Comparison of ENCODE assay signal across 9 cellular contexts in genomic region chr14:106039400-106039799, GRCh38.
A peak's percentile ranks its signal among the peaks of the same experiment; 100 is the strongest.
DNase-seq lines count a peak whose midpoint lies in the region; ATAC-seq and TF ChIP-seq lines count a peak whose summit lies in the region.
"Had no signal": no experiment of that assay in that cellular context is flagged by ENCODE, and none has a peak within 500 bp of the region (broad histone marks: within the 10 kb centered on the region; RNA-seq: fewer than 3 reads in every experiment).

No MANE protein-coding gene starts in this region.

- peak; percentile 99 for ATAC-seq in stimulated activated naive CD8-positive, alpha-beta T cell treated with anti-CD3 and anti-CD28 coated beads, Interleukin-15, amount 100 ng/mL, for 72 hours
- no peak for ATAC-seq in HG03432 (IDR thresholded peaks at IDR 0.05; ENCODE audit: unreplicated experiment)

- peaks cover 13% of the 10 kb centered on the region for H3K4me1 Mint-ChIP-seq in stimulated activated naive CD8-positive, alpha-beta T cell treated with anti-CD3 and anti-CD28 coated beads, Interleukin-15, amount 100 ng/mL, for 72 hours
- H3K4me1 Mint-ChIP-seq in progenitor cell of endocrine pancreas (ENCODE audit: low read depth), result no peaks in the 10 kb centered on the region

- peaks cover 20% of the 10 kb centered on the region for H3K27me3 Mint-ChIP-seq in stimulated activated naive CD8-positive, alpha-beta T cell treated with anti-CD3 and anti-CD28 coated beads, Interleukin-15, amount 100 ng/mL, for 72 hours
- H3K27me3 Mint-ChIP-seq in progenitor cell of endocrine pancreas, result no peaks in the 10 kb centered on the region

- H3K4me3 ChIP-seq in fibroblast of mammary gland (ENCODE audit: control insufficient read depth, low read depth, low read length), result no peak overlapping the region
- H3K4me3 ChIP-seq: pancreas had no signal

- DNase-seq in NOMO-1 treated with DMSO at 0.1 percent for 48 hours (lab: John Stamatoyannopoulos, UW; ENCODE audit: unreplicated experiment), result peak; percentile 8
- no peak for DNase-seq in NOMO-1 treated with dmso at 0.1 percent for 144 hours (lab: John Stamatoyannopoulos, UW; ENCODE audit: unreplicated experiment)
- peak; percentile 62 to 79 for DNase-seq in activated CD4-positive, alpha-beta T cell treated with anti-CD3 and anti-CD28 coated beads for 4 hours
- peak; percentile 2 for DNase-seq in fibroblast of mammary gland (ENCODE audit: low read depth)
- peak; percentile 55 to 73 for DNase-seq in stimulated activated naive CD8-positive, alpha-beta T cell treated with anti-CD3 and anti-CD28 coated beads, Interleukin-15, amount 100 ng/mL, for 72 hours
- DNase-seq in progenitor cell of endocrine pancreas (ENCODE audit: low spot score, unreplicated experiment), result no peak
- no peak for DNase-seq in cerebellum (ENCODE audit: low spot score)

- H3K36me3 Mint-ChIP-seq in progenitor cell of endocrine pancreas (ENCODE audit: insufficient read depth), result no peaks in the 10 kb centered on the region

- no peak overlapping the region for H3K4me3 Mint-ChIP-seq in stimulated activated naive CD8-positive, alpha-beta T cell treated with anti-CD3 and anti-CD28 coated beads, Interleukin-15, amount 100 ng/mL, for 72 hours
- no peak overlapping the region for H3K4me3 Mint-ChIP-seq in progenitor cell of endocrine pancreas (ENCODE audit: low read depth)

- no peaks in the 10 kb centered on the region for H3K9me3 Mint-ChIP-seq in stimulated activated naive CD8-positive, alpha-beta T cell treated with anti-CD3 and anti-CD28 coated beads, Interleukin-15, amount 100 ng/mL, for 72 hours
- peaks cover 60% of the 10 kb centered on the region for H3K9me3 Mint-ChIP-seq in progenitor cell of endocrine pancreas (ENCODE audit: low read depth)

- TF ChIP-seq CTCF in fibroblast of mammary gland (conservative IDR thresholded peaks at IDR 0.05; ENCODE audit: control insufficient read depth, insufficient read depth, low read depth, low read length), result peak; percentile 12
- no peak for TF ChIP-seq CTCF in progenitor cell of endocrine pancreas (IDR thresholded peaks at IDR 0.05; ENCODE audit: unreplicated experiment)

- no peak overlapping the region for H3K27ac Mint-ChIP-seq in stimulated activated naive CD8-positive, alpha-beta T cell treated with anti-CD3 and anti-CD28 coated beads, Interleukin-15, amount 100 ng/mL, for 72 hours
- no peak overlapping the region for H3K27ac Mint-ChIP-seq in progenitor cell of endocrine pancreas

Comparison
In these comparisons a context has a peak if more than half of its experiments do, and no peak if none do; other contexts are left out.
1. DNase-seq: peak in NOMO-1 treated with DMSO at 0.1 percent for 48 hours (single experiment), activated CD4-positive, alpha-beta T cell treated with anti-CD3 and anti-CD28 coated beads for 4 hours (2 of 2), fibroblast of mammary gland (single experiment) and stimulated activated naive CD8-positive, alpha-beta T cell treated with anti-CD3 and anti-CD28 coated beads, Interleukin-15, amount 100 ng/mL, for 72 hours (2 of 2); none in NOMO-1 treated with dmso at 0.1 percent for 144 hours (single experiment), progenitor cell of endocrine pancreas (single experiment) and cerebellum (single experiment).